In genomic region chr15:38768970-38769369, GRCh38 we compare ENCODE assay signal across 12 cellular contexts.
DNase-seq lines count a peak whose midpoint lies in the region; ATAC-seq and TF ChIP-seq lines count a peak whose summit lies in the region.
"Had no signal": no experiment of that assay in that cellular context is flagged by ENCODE, and none has a peak within 500 bp of the region (broad histone marks: within the 10 kb centered on the region; RNA-seq: fewer than 3 reads in every experiment).

No MANE protein-coding gene starts in this region.

- TF ChIP-seq CTCF in BE2C (IDR thresholded peaks at IDR 0.05; ENCODE audit: low read depth, low read length) (peak; percentile 41), LNCaP clone FGC (IDR thresholded peaks at IDR 0.05; ENCODE audit: control insufficient read depth, extremely low read depth, insufficient read depth) (peak; percentile 50), choroid plexus epithelial cell (conservative IDR thresholded peaks at IDR 0.05; ENCODE audit: low read depth, low read length) (peak; percentile 76)

- peak; percentile 13 for DNase-seq in BE2C
- DNase-seq in LNCaP clone FGC (ENCODE audit: low read depth): no peak
- peak; percentile 66 for DNase-seq in choroid plexus epithelial cell (ENCODE audit: low read depth)
- DNase-seq in midbrain (lab: John Stamatoyannopoulos, UW): peak; percentile 0
- DNase-seq in immature natural killer cell: no peak
- no peak for DNase-seq in SKM-1 treated with dmso at 0.1 percent for 144 hours (lab: John Stamatoyannopoulos, UW; ENCODE audit: unreplicated experiment)
- DNase-seq: activated naive CD4-positive, alpha-beta T cell treated with anti-CD3 and anti-CD28 coated beads, Interleukin-2, amount 50 U/mL, for 16 hours; GDM1 had no signal

- no peaks in the 10 kb centered on the region for H3K4me1 Mint-ChIP-seq in immature natural killer cell
- H3K4me1 Mint-ChIP-seq: IgD-negative memory B cell had no signal

- no peaks in the 10 kb centered on the region for H3K36me3 ChIP-seq in BE2C

- H3K4me3 Mint-ChIP-seq in immature natural killer cell: no peak overlapping the region
- H3K4me3 Mint-ChIP-seq: IgD-negative memory B cell had no signal

- H3K27me3 Mint-ChIP-seq in immature natural killer cell (ENCODE audit: low read depth in 3 of 3): peaks cover 1 to 12% (median 2%) of the 10 kb centered on the region in 3 donors

- H3K27ac Mint-ChIP-seq in immature natural killer cell: no peak overlapping the region
- H3K27ac Mint-ChIP-seq: IgD-negative memory B cell had no signal

- H3K36me3 Mint-ChIP-seq in immature natural killer cell: no peaks in the 10 kb centered on the region
- H3K36me3 Mint-ChIP-seq: IgD-negative memory B cell had no signal

- no peaks in the 10 kb centered on the region for H3K27me3 ChIP-seq in BE2C

- H3K9me3 Mint-ChIP-seq in immature natural killer cell: no peaks in the 10 kb centered on the region

- no peaks in the 10 kb centered on the region for H3K4me1 ChIP-seq in BE2C

- no peak overlapping the region for H3K4me3 ChIP-seq in BE2C (ENCODE audit: low read depth, low read length)
- no peak overlapping the region for H3K4me3 ChIP-seq in LNCaP clone FGC (ENCODE audit: low read depth, low read length)
- no peak overlapping the region for H3K4me3 ChIP-seq in choroid plexus epithelial cell (ENCODE audit: low read depth, low read length)
- H3K4me3 ChIP-seq: SK-N-MC had no signal

- ATAC-seq in GM21423 (IDR thresholded peaks at IDR 0.05; ENCODE audit: unreplicated experiment) (no peak), HG02798 (IDR thresholded peaks at IDR 0.05; ENCODE audit: poor library complexity, unreplicated experiment) (no peak)

- no peaks in the 10 kb centered on the region for H3K9me3 ChIP-seq in BE2C

Comparison
In these comparisons a context has a peak if more than half of its experiments do, and no peak if none do; other contexts are left out.
1. DNase-seq: peak in BE2C (single experiment), choroid plexus epithelial cell (single experiment) and midbrain (single experiment); none in LNCaP clone FGC (single experiment), immature natural killer cell (0 of 3) and SKM-1 treated with dmso at 0.1 percent for 144 hours (single experiment).
2. Peak in every context shown above with its lines, with median percentiles within 50 percentile points of each other: CTCF ChIP-seq.